ENCODE assay signal across 28 cellular contexts in genomic region chr7:115812796-115813195, GRCh38.
"Had no signal": no experiment of that assay in that cellular context is flagged by ENCODE, and none has a peak within 500 bp of the region (broad histone marks: within the 10 kb centered on the region; RNA-seq: fewer than 3 reads in every experiment).

No MANE protein-coding gene starts in this region.

- H3K36me3 Mint-ChIP-seq: activated naive CD8-positive, alpha-beta T cell treated with anti-CD3 and anti-CD28 coated beads for 36 hours had no signal

- DNase-seq: activated CD4-positive, alpha-beta T cell treated with anti-CD3 and anti-CD28 coated beads, Interleukin-2, amount 10 ng/mL, durations not matched to agents 24 days and 14 days; activated CD4-positive, alpha-beta T cell treated with anti-CD3 and anti-CD28 coated beads, Interleukin-2, amount 50 U/mL, for 4 hours; activated CD8-positive, alpha-beta T cell treated with anti-CD3 and anti-CD28 coated beads for 36 hours; activated effector memory CD4-positive, alpha-beta T cell treated with anti-CD3 and anti-CD28 coated beads, Interleukin-2, amount 50 U/mL, for 16 hours; activated naive CD4-positive, alpha-beta T cell; activated naive CD4-positive, alpha-beta T cell treated with anti-CD3 and anti-CD28 coated beads, Interleukin-2, amount 50 U/mL, for 16 hours; activated naive CD8-positive, alpha-beta T cell treated with anti-CD3 and anti-CD28 coated beads for 36 hours; activated T-cell treated with anti-CD3 and anti-CD28 coated beads, Interleukin-2, amount 50 U/mL, for 1 hour; activated T-cell treated with anti-CD3 and anti-CD28 coated beads, Interleukin-2, amount 50 U/mL, for 72 hours; amniotic stem cell; aorta; MM.1S; MV-4-11; NCI-H1092 treated with DMSO at 0.1 percent for 48 hours; NCI-H146; NCI-H187; NCI-H2029 treated with DMSO at 0.1 percent for 48 hours; NCI-H2107; NCI-H2171; NCI-H510A; SHP77; SJCRH30; T1000 had no signal

- H3K9ac ChIP-seq: KMS-11 had no signal

- H3K27ac ChIP-seq: cardiac muscle cell, KMS-11, SJCRH30, SK-N-MC had no signal

- H3K27me3 ChIP-seq: cardiac muscle cell, SJCRH30 had no signal

- H3K36me3 ChIP-seq: cardiac muscle cell, SJCRH30 had no signal

- H3K4me3 ChIP-seq: cardiac muscle cell, SJCRH30, SK-N-MC had no signal

- H3K9me3 Mint-ChIP-seq: activated CD4-positive, alpha-beta T cell treated with anti-CD3 and anti-CD28 coated beads, Interleukin-2, amount 10 ng/mL, durations not matched to agents 24 days and 14 days; activated CD8-positive, alpha-beta T cell treated with anti-CD3 and anti-CD28 coated beads for 36 hours; activated naive CD8-positive, alpha-beta T cell treated with anti-CD3 and anti-CD28 coated beads for 36 hours; activated T-cell treated with anti-CD3 and anti-CD28 coated beads, Interleukin-2, amount 50 U/mL, for 72 hours; activated T-helper 17 cell treated with anti-CD3 and anti-CD28 coated beads, Interleukin-2, amount 50 U/mL, for 72 hours; central memory CD8-positive, alpha-beta T cell had no signal

- H3K4me1 ChIP-seq: SJCRH30 had no signal

- H3K4me3 Mint-ChIP-seq: activated CD4-positive, alpha-beta T cell treated with anti-CD3 and anti-CD28 coated beads, Interleukin-2, amount 10 ng/mL, durations not matched to agents 24 days and 14 days; activated CD8-positive, alpha-beta T cell treated with anti-CD3 and anti-CD28 coated beads for 36 hours; activated naive CD8-positive, alpha-beta T cell treated with anti-CD3 and anti-CD28 coated beads for 36 hours; activated T-cell treated with anti-CD3 and anti-CD28 coated beads, Interleukin-2, amount 50 U/mL, for 72 hours; activated T-helper 17 cell treated with anti-CD3 and anti-CD28 coated beads, Interleukin-2, amount 50 U/mL, for 72 hours; central memory CD8-positive, alpha-beta T cell had no signal

- H3K27ac Mint-ChIP-seq: activated CD4-positive, alpha-beta T cell treated with anti-CD3 and anti-CD28 coated beads, Interleukin-2, amount 10 ng/mL, durations not matched to agents 24 days and 14 days; activated CD8-positive, alpha-beta T cell treated with anti-CD3 and anti-CD28 coated beads for 36 hours; activated naive CD8-positive, alpha-beta T cell treated with anti-CD3 and anti-CD28 coated beads for 36 hours; activated T-cell treated with anti-CD3 and anti-CD28 coated beads, Interleukin-2, amount 50 U/mL, for 72 hours; activated T-helper 17 cell treated with anti-CD3 and anti-CD28 coated beads, Interleukin-2, amount 50 U/mL, for 72 hours had no signal

- H3K4me2 ChIP-seq: KMS-11 had no signal

- H3K4me1 Mint-ChIP-seq: activated CD4-positive, alpha-beta T cell treated with anti-CD3 and anti-CD28 coated beads, Interleukin-2, amount 10 ng/mL, durations not matched to agents 24 days and 14 days; activated naive CD8-positive, alpha-beta T cell treated with anti-CD3 and anti-CD28 coated beads for 36 hours; activated T-helper 17 cell treated with anti-CD3 and anti-CD28 coated beads, Interleukin-2, amount 50 U/mL, for 72 hours; central memory CD8-positive, alpha-beta T cell had no signal

- H3K9me3 ChIP-seq: SJCRH30 had no signal

- H3K27me3 Mint-ChIP-seq: activated CD4-positive, alpha-beta T cell treated with anti-CD3 and anti-CD28 coated beads, Interleukin-2, amount 10 ng/mL, durations not matched to agents 24 days and 14 days; activated naive CD8-positive, alpha-beta T cell treated with anti-CD3 and anti-CD28 coated beads for 36 hours; central memory CD8-positive, alpha-beta T cell had no signal
